ENCODE assay signal across 15 cellular contexts in genomic region chr2:201419986-201420385, GRCh38. TPM values are rescaled to one million over a fixed set of nuclear protein-coding genes. Genes with fewer than 3 reads are reported as not detected.
DNase-seq lines count a peak whose midpoint lies in the region; ATAC-seq, FAIRE-seq and TF ChIP-seq lines count a peak whose summit lies in the region.
"Had no signal": no experiment of that assay in that cellular context is flagged by ENCODE, and none has a peak within 500 bp of the region (broad histone marks: within the 10 kb centered on the region; RNA-seq: fewer than 3 reads in every experiment).

No MANE protein-coding gene starts in this region.

- H3K36me3 ChIP-seq in HepG2 (replicated peaks in 1 of 2; ENCODE audit: control insufficient read depth in 1 of 2, insufficient read depth in 2 of 2, low read length in 2 of 2) (peaks cover 3 to 7% of the 10 kb centered on the region in 2 experiments; a peak in 2 of 5 replicates), right lobe of liver (peaks cover 0 to 6% (median 0%) of the 10 kb centered on the region in 4 donors), vagina (no peaks in the 10 kb centered on the region)
- H3K36me3 ChIP-seq: left lung had no signal

- FAIRE-seq in HepG2 (lab: Jason Lieb, UNC) = no peak

- in situ Hi-C loops in HepG2 (cut with HindIII; ENCODE audit: extremely low pct_ligation_motif_present, low pct_unique_long_range_greater_than_20kb) = no loop called here

- no peaks in the 10 kb centered on the region for H3K9me3 Mint-ChIP-seq in activated naive CD8-positive, alpha-beta T cell treated with anti-CD3 and anti-CD28 coated beads, Interleukin-2, amount 10 ng/mL, durations not matched to agents 7 days and 5 days
- H3K9me3 Mint-ChIP-seq in memory B cell = no peaks in the 10 kb centered on the region

- no peak for TF ChIP-seq POLR2A in HepG2 (IDR thresholded peaks at IDR 0.05; ENCODE audit: insufficient read depth in 1 of 2, low read depth in 2 of 2, low read length in 2 of 2)
- TF ChIP-seq POLR2A in right lobe of liver (IDR thresholded peaks at IDR 0.05) = no peak
- no peak for TF ChIP-seq POLR2A in vagina (IDR thresholded peaks at IDR 0.05)

- H3K4me2 ChIP-seq in HepG2 (ENCODE audit: low read depth, low read length) = no peak overlapping the region

- no peaks in the 10 kb centered on the region for H3K27me3 ChIP-seq in HepG2 (ENCODE audit: control insufficient read depth in 1 of 2, insufficient read depth in 2 of 2, low read length in 2 of 2)
- no peaks in the 10 kb centered on the region for H3K27me3 ChIP-seq in right lobe of liver
- H3K27me3 ChIP-seq in vagina = no peaks in the 10 kb centered on the region
- H3K27me3 ChIP-seq: left lung had no signal

- H3K9ac ChIP-seq in HepG2 (ENCODE audit: insufficient read depth, low read depth, low read length) = no peak overlapping the region

- 97% methylated on average over 4 of the region's 4 CpGs for WGBS in HepG2 (ENCODE audit: low lambda C conversion rate)
- WGBS in right lobe of liver (ENCODE audit: insufficient coverage, low coverage, low lambda C conversion rate, missing lambda C conversion rate) = 83% methylated on average over 3 of the region's 4 CpGs

- CTCF ChIA-PET in HepG2 (lab: Yijun Ruan, JAX; ENCODE audit: low intra/inter-chr PET ratio, low total read pairs) = no interaction called here

- TSS peak; percentile 30 for BruUV-seq in HepG2 (replicated peaks; lab: Mats Ljungman, UMichigan)

- H2AFZ ChIP-seq in HepG2 (ENCODE audit: low read length) = no peak overlapping the region

- H3K27ac Mint-ChIP-seq in activated naive CD8-positive, alpha-beta T cell treated with anti-CD3 and anti-CD28 coated beads, Interleukin-2, amount 10 ng/mL, durations not matched to agents 7 days and 5 days = peak overlapping the region; percentile 53
- peak overlapping the region; percentile 86 for H3K27ac Mint-ChIP-seq in memory B cell

- H3K27ac ChIP-seq in HepG2 (ENCODE audit: extremely low read length, insufficient read depth, low read length) (no peak overlapping the region), right lobe of liver (no peak overlapping the region), vagina (peak overlapping the region; percentile 52)
- H3K27ac ChIP-seq: left lung had no signal

- POLR2A ChIA-PET in HepG2 (lab: Yijun Ruan, JAX) = no interaction called here
- POLR2A ChIA-PET in activated naive CD8-positive, alpha-beta T cell treated with anti-CD3 and anti-CD28 coated beads, Interleukin-2, amount 10 ng/mL, durations not matched to agents 7 days and 5 days (lab: Charles Lee) = no interaction called here

- H3K4me1 ChIP-seq in HepG2 (ENCODE audit: insufficient read depth, low read length) (peaks cover 14% of the 10 kb centered on the region; the same call in 1 of the 2 replicates), right lobe of liver (no peaks in the 10 kb centered on the region), vagina (peaks cover 1% of the 10 kb centered on the region)

- intact Hi-C loops in HepG2 (cut with micrococcal nuclease; ENCODE audit: unreplicated experiment) (no loop called here), right lobe of liver (cut with DNase I) (no loop called here), vagina (cut with DNase I) (no loop called here)

- ATAC-seq in HepG2 = no peak
- no peak for ATAC-seq in right lobe of liver
- no peak for ATAC-seq in activated naive CD8-positive, alpha-beta T cell treated with anti-CD3 and anti-CD28 coated beads, Interleukin-2, amount 10 ng/mL, durations not matched to agents 7 days and 5 days (ENCODE audit: low read depth)
- no peak for ATAC-seq in memory B cell (ENCODE audit: low read depth)
- ATAC-seq in left lobe of liver = no peak
- ATAC-seq: left lung had no signal

- no peak overlapping the region for H3K4me3 Mint-ChIP-seq in activated naive CD8-positive, alpha-beta T cell treated with anti-CD3 and anti-CD28 coated beads, Interleukin-2, amount 10 ng/mL, durations not matched to agents 7 days and 5 days
- H3K4me3 Mint-ChIP-seq in memory B cell = no peak overlapping the region

- TF ChIP-seq RAD21 in HepG2 (CRISPR knock-in tag; IDR thresholded peaks at IDR 0.05) = no peak

- H3K4me3 ChIP-seq in HepG2 (replicated peaks in 1 of 3; ENCODE audit: insufficient read depth in 1 of 3, low read depth in 2 of 3, low read length in 3 of 3) = no peak overlapping the region
- H3K4me3 ChIP-seq in right lobe of liver = no peak overlapping the region
- H3K4me3 ChIP-seq in vagina = no peak overlapping the region
- H3K4me3 ChIP-seq: left lung had no signal

- no peak for TF ChIP-seq EP300 in HepG2 (IDR thresholded peaks at IDR 0.05; ENCODE audit: low read depth in 2 of 2, low read length in 2 of 2)
- TF ChIP-seq EP300 in HepG2 (CRISPR knock-in tag; IDR thresholded peaks at IDR 0.05; ENCODE audit: borderline replicate concordance) = no peak

- H3K9me3 ChIP-seq in HepG2 (ENCODE audit: low read length) (no peaks in the 10 kb centered on the region), right lobe of liver (no peaks in the 10 kb centered on the region), vagina (no peaks in the 10 kb centered on the region)
- H3K9me3 ChIP-seq: left lung had no signal

- H3K4me1 Mint-ChIP-seq in activated naive CD8-positive, alpha-beta T cell treated with anti-CD3 and anti-CD28 coated beads, Interleukin-2, amount 10 ng/mL, durations not matched to agents 7 days and 5 days = peaks cover 27% of the 10 kb centered on the region
- peaks cover 20% of the 10 kb centered on the region for H3K4me1 Mint-ChIP-seq in memory B cell

- H3K79me2 ChIP-seq in HepG2 (ENCODE audit: insufficient read depth, low read length) = peaks cover 2% of the 10 kb centered on the region

- TF ChIP-seq CTCF in HepG2 (CRISPR knock-in tag; IDR thresholded peaks at IDR 0.05) (no peak), right lobe of liver (IDR thresholded peaks at IDR 0.05) (no peak), vagina (IDR thresholded peaks at IDR 0.05) (no peak)

- H4K20me1 ChIP-seq in HepG2 (ENCODE audit: insufficient read depth, low read length) = no peaks in the 10 kb centered on the region

- peaks cover 26% of the 10 kb centered on the region for H3K36me3 Mint-ChIP-seq in activated naive CD8-positive, alpha-beta T cell treated with anti-CD3 and anti-CD28 coated beads, Interleukin-2, amount 10 ng/mL, durations not matched to agents 7 days and 5 days
- peaks cover 2% of the 10 kb centered on the region for H3K36me3 Mint-ChIP-seq in memory B cell

- DNase-seq in HepG2 (ENCODE audit: low spot score) (no peak), right lobe of liver (no peak), memory B cell (ENCODE audit: low spot score in 2 of 2) (no peak), vagina (ENCODE audit: extremely low spot score in 2 of 2) (no peak), left lobe of liver (ENCODE audit: low spot score) (no peak), NCI-H526 (lab: John Stamatoyannopoulos, UW) (no peak), NCI-H2081 (lab: John Stamatoyannopoulos, UW) (no peak)
- DNase-seq in activated naive CD8-positive, alpha-beta T cell treated with anti-CD3 and anti-CD28 coated beads, Interleukin-2, amount 10 ng/mL, durations not matched to agents 7 days and 5 days = no peak
- DNase-seq: activated CD8-positive, alpha-beta memory T cell treated with anti-CD3 and anti-CD28 coated beads, Interleukin-2, amount 50 U/mL, for 4 hours; DMS79 treated with DMSO at 0.1 percent for 48 hours; GOT3; left lung; NCI-H187; NCI-H524; stimulated activated CD4-positive, alpha-beta T cell treated with anti-CD3 and anti-CD28 coated beads, Interleukin-1b, Interleukin-23, amount 100 ng/mL, for 48 hours had no signal

- H3K27me3 Mint-ChIP-seq in activated naive CD8-positive, alpha-beta T cell treated with anti-CD3 and anti-CD28 coated beads, Interleukin-2, amount 10 ng/mL, durations not matched to agents 7 days and 5 days = no peaks in the 10 kb centered on the region
- H3K27me3 Mint-ChIP-seq in memory B cell = no peaks in the 10 kb centered on the region

RNA-seq across cellular contexts. Expression of gene TRAK2, which starts 31.3 kb away (rescaled TPM):
- total RNA-seq in HepG2 (2016; rRNA removed; fragmentation: Illumina TruSeq; extraction: Trizol) = 21.0 and 32.4 TPM in 2 replicates
- total RNA-seq in HepG2 (2016; cell fraction: cytosol; rRNA removed; fragmentation: Illumina TruSeq; extraction: Trizol; ENCODE audit: low read depth) = 7.5 and 7.9 TPM in 2 replicates
- 19.5 and 29.4 TPM in 2 replicates for total RNA-seq in HepG2 (2016; cell fraction: insoluble cytoplasmic fraction; rRNA removed; fragmentation: Illumina TruSeq; extraction: Trizol)
- 30.0 and 33.2 TPM in 2 replicates for total RNA-seq in HepG2 (2016; cell fraction: membrane; rRNA removed; fragmentation: Illumina TruSeq; extraction: Trizol)
- 26.8 and 28.3 TPM in 2 replicates for total RNA-seq in HepG2 (2016; cell fraction: nucleus; rRNA removed; fragmentation: Illumina TruSeq; extraction: Trizol)
- 7.7 and 8.9 TPM in 2 replicates for polyA plus RNA-seq in HepG2 (2011; rRNA removed)
- polyA plus RNA-seq in HepG2 (2011; cell fraction: cytosol; rRNA removed) = 4.1 and 6.4 TPM in 2 replicates
- 9.3 and 10.7 TPM in 2 replicates for polyA plus RNA-seq in HepG2 (2011; cell fraction: nucleus; rRNA removed)
- 7.2 and 8.6 TPM in 2 replicates for polyA plus RNA-seq in HepG2 (2012)
- polyA plus RNA-seq in HepG2 (2016; cell fraction: cytosol; fragmentation: Illumina TruSeq; extraction: Trizol; ENCODE audit: low read depth) = 3.4 and 4.8 TPM in 2 replicates
- polyA plus RNA-seq in HepG2 (2016; cell fraction: insoluble cytoplasmic fraction; fragmentation: Illumina TruSeq; extraction: Trizol; ENCODE audit: low read depth) = 15.6 and 16.6 TPM in 2 replicates
- 11.2 and 11.7 TPM in 2 replicates for polyA plus RNA-seq in HepG2 (2016; cell fraction: membrane; fragmentation: Illumina TruSeq; extraction: Trizol; ENCODE audit: low read depth)
- polyA plus RNA-seq in HepG2 (2016; cell fraction: nucleus; fragmentation: Illumina TruSeq; extraction: Trizol; ENCODE audit: insufficient read depth, low read depth) = 16.4 and 17.3 TPM in 2 replicates
- 11.7 and 20.5 TPM in 2 replicates for polyA minus RNA-seq in HepG2 (2011; rRNA and poly(A)+ RNA removed; ENCODE audit: low replicate concordance)
- polyA minus RNA-seq in HepG2 (2011; cell fraction: cytosol; rRNA and poly(A)+ RNA removed) = 8.0 and 9.8 TPM in 2 replicates
- polyA minus RNA-seq in HepG2 (2011; cell fraction: nucleus; rRNA and poly(A)+ RNA removed) = 45.7 and 50.8 TPM in 2 replicates
- 10 to 100 TPM; 13.3 to 18.4 (median 14.2) TPM for total RNA-seq in right lobe of liver
- total RNA-seq in activated naive CD8-positive, alpha-beta T cell treated with anti-CD3 and anti-CD28 coated beads, Interleukin-2, amount 10 ng/mL, durations not matched to agents 7 days and 5 days = 10 to 100 TPM; 43.1 to 48.8 TPM
- 25.8 TPM for total RNA-seq in vagina
- 12.3 TPM for total RNA-seq in left lobe of liver

RNA-seq across cellular contexts. Expression of gene STRADB, which starts 31.6 kb away (rescaled TPM):
- total RNA-seq in HepG2 (2016; rRNA removed; fragmentation: Illumina TruSeq; extraction: Trizol) (66.6 and 73.8 TPM in 2 replicates), right lobe of liver (10 to 100 TPM; 44.2 to 71.6 (median 63.4) TPM), vagina (9.6 TPM), left lobe of liver (71.9 TPM)
- 155 and 168 TPM in 2 replicates for total RNA-seq in HepG2 (2016; cell fraction: cytosol; rRNA removed; fragmentation: Illumina TruSeq; extraction: Trizol; ENCODE audit: low read depth)
- total RNA-seq in HepG2 (2016; cell fraction: insoluble cytoplasmic fraction; rRNA removed; fragmentation: Illumina TruSeq; extraction: Trizol) = 65.4 and 69.5 TPM in 2 replicates
- 248 and 275 TPM in 2 replicates for total RNA-seq in HepG2 (2016; cell fraction: membrane; rRNA removed; fragmentation: Illumina TruSeq; extraction: Trizol)
- total RNA-seq in HepG2 (2016; cell fraction: nucleus; rRNA removed; fragmentation: Illumina TruSeq; extraction: Trizol) = 48.5 and 52.0 TPM in 2 replicates
- polyA plus RNA-seq in HepG2 (2011; rRNA removed) = 28.6 and 34.1 TPM in 2 replicates
- polyA plus RNA-seq in HepG2 (2011; cell fraction: cytosol; rRNA removed) = 14.8 and 23.2 TPM in 2 replicates
- 14.3 and 19.5 TPM in 2 replicates for polyA plus RNA-seq in HepG2 (2011; cell fraction: nucleus; rRNA removed)
- 28.1 and 39.7 TPM in 2 replicates for polyA plus RNA-seq in HepG2 (2012)
- polyA plus RNA-seq in HepG2 (2016; cell fraction: cytosol; fragmentation: Illumina TruSeq; extraction: Trizol; ENCODE audit: low read depth) = 187 and 197 TPM in 2 replicates
- polyA plus RNA-seq in HepG2 (2016; cell fraction: insoluble cytoplasmic fraction; fragmentation: Illumina TruSeq; extraction: Trizol; ENCODE audit: low read depth) = 78.3 and 87.0 TPM in 2 replicates
- polyA plus RNA-seq in HepG2 (2016; cell fraction: membrane; fragmentation: Illumina TruSeq; extraction: Trizol; ENCODE audit: low read depth) = 257 and 275 TPM in 2 replicates
- 78.8 and 84.3 TPM in 2 replicates for polyA plus RNA-seq in HepG2 (2016; cell fraction: nucleus; fragmentation: Illumina TruSeq; extraction: Trizol; ENCODE audit: insufficient read depth, low read depth)
- 6.0 and 24.6 TPM in 2 replicates for polyA minus RNA-seq in HepG2 (2011; rRNA and poly(A)+ RNA removed; ENCODE audit: low replicate concordance)
- polyA minus RNA-seq in HepG2 (2011; cell fraction: cytosol; rRNA and poly(A)+ RNA removed) = 13.8 and 19.3 TPM in 2 replicates
- polyA minus RNA-seq in HepG2 (2011; cell fraction: nucleus; rRNA and poly(A)+ RNA removed) = 24.5 and 27.1 TPM in 2 replicates
- 10 to 100 TPM; 24.9 to 28.9 TPM for total RNA-seq in activated naive CD8-positive, alpha-beta T cell treated with anti-CD3 and anti-CD28 coated beads, Interleukin-2, amount 10 ng/mL, durations not matched to agents 7 days and 5 days
